Comparison of ENCODE assay signal across 11 cellular contexts in genomic region chr12:91023326-91024004, GRCh38. TPM values are rescaled to one million over a fixed set of nuclear protein-coding genes. Genes with fewer than 3 reads are reported as not detected.
A peak's percentile ranks its signal among the peaks of the same experiment; 100 is the strongest.
DNase-seq lines count a peak whose midpoint lies in the region; ATAC-seq and TF ChIP-seq lines count a peak whose summit lies in the region.
"Had no signal": no experiment of that assay in that cellular context is flagged by ENCODE, and none has a peak within 500 bp of the region (broad histone marks: within the 10 kb centered on the region; RNA-seq: fewer than 3 reads in every experiment).

No MANE protein-coding gene starts in this region.

- H3K36me3 Mint-ChIP-seq in CD14-positive monocyte = no peaks in the 10 kb centered on the region

- no peak overlapping the region for H3K4me3 ChIP-seq in AG09309 (ENCODE audit: control insufficient read depth, low read depth, low read length)
- H3K4me3 ChIP-seq: thyroid gland had no signal

- peak; percentile 46 for DNase-seq in AG09309 (ENCODE audit: low read depth)
- DNase-seq in Kasumi-1 (lab: John Stamatoyannopoulos, UW) = peak; percentile 17 to 41
- peak; percentile 74 for DNase-seq in fibroblast of gingiva (ENCODE audit: low read depth)
- DNase-seq in OCI-M1 (lab: John Stamatoyannopoulos, UW) = no peak
- DNase-seq in CD14-positive monocyte (ENCODE audit: low spot score) = no peak
- DNase-seq in activated CD8-positive, alpha-beta memory T cell treated with anti-CD3 and anti-CD28 coated beads for 24 hours = no peak
- DNase-seq: C1 segment of cervical spinal cord, NCI-H524, thyroid gland had no signal

- TF ChIP-seq CTCF in AG09309 (IDR thresholded peaks at IDR 0.05; ENCODE audit: control insufficient read depth, insufficient read depth, low read depth, low read length, missing control alignments) = no peak
- TF ChIP-seq CTCF in CD14-positive monocyte (IDR thresholded peaks at IDR 0.05) = no peak

- H3K9me3 Mint-ChIP-seq in CD14-positive monocyte = peaks cover 0 to 6% (median 2%) of the 10 kb centered on the region in 7 donors

- intact Hi-C loops in CD14-positive monocyte (cut with micrococcal nuclease) = no loop called here

- H3K4me1 Mint-ChIP-seq in CD14-positive monocyte = no peaks in the 10 kb centered on the region

- ATAC-seq in GM21723 (IDR thresholded peaks at IDR 0.05; ENCODE audit: unreplicated experiment) = peak; percentile 78
- no peak for ATAC-seq in HG03095 (IDR thresholded peaks at IDR 0.05; ENCODE audit: unreplicated experiment)

- H3K27me3 Mint-ChIP-seq in CD14-positive monocyte (ENCODE audit: low read depth in 3 of 3) = no peaks in the 10 kb centered on the region

- no peak overlapping the region for H3K4me3 Mint-ChIP-seq in CD14-positive monocyte

- H3K27ac Mint-ChIP-seq in CD14-positive monocyte = no peak overlapping the region

RNA-seq across cellular contexts. Expression of gene EPYC, which starts 18.7 kb away (rescaled TPM):
- polyA plus RNA-seq in CD14-positive monocyte = not detected

RNA-seq across cellular contexts. Expression of gene KERA, which starts 34.4 kb away (rescaled TPM):
- not detected for polyA plus RNA-seq in CD14-positive monocyte

Comparison
In these comparisons a context has a peak if more than half of its experiments do, and no peak if none do; other contexts are left out.
1. DNase-seq: peak in AG09309 (single experiment), Kasumi-1 (2 of 2) and fibroblast of gingiva (single experiment); none in OCI-M1 (single experiment), CD14-positive monocyte (single experiment) and activated CD8-positive, alpha-beta memory T cell treated with anti-CD3 and anti-CD28 coated beads for 24 hours (single experiment).